16 cellular contexts compared by ENCODE assay signal in the genomic region with DNA sequence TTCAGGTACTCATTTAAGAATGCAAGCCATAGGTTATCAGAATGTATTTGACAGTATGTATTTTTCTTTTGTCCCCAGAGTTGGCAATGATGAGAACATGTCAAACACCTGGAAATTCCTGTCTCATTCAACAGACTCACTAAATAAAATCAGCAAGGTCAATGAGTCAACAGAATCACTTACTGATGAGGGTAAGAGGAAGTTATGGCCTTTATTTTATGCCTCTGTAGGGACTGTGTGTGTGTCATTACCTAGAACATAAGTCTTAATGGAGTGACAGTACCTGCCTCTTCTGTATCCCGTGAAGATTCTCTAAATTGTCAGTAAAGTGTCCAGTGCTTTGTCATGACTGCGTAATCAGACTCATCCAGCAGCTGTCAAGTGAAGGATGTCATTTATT.
DNase-seq lines count a peak whose midpoint lies in the region; ATAC-seq and TF ChIP-seq lines count a peak whose summit lies in the region.
"Had no signal": no experiment of that assay in that cellular context is flagged by ENCODE, and none has a peak within 500 bp of the region (broad histone marks: within the 10 kb centered on the region; RNA-seq: fewer than 3 reads in every experiment).

No MANE protein-coding gene starts in this region.

- intact Hi-C loops in activated CD4-positive, alpha-beta T cell treated with anti-CD3 and anti-CD28 coated beads for 36 hours (cut with DNase I, micrococcal nuclease): no loop called here
- intact Hi-C loops in CD4-positive, alpha-beta T cell (cut with DNase I, micrococcal nuclease): no loop called here
- intact Hi-C loops in activated T-helper 2 cell treated with anti-CD3 and anti-CD28 coated beads, Interferon-gamma antibody, Interleukin-2, Interleukin-4, amounts not matched to agents 10 μg/mL and 5 μg/mL and 100 μg/mL, durations not matched to agents 14 hours and 24 hours and 36 hours (cut with micrococcal nuclease): no loop called here
- intact Hi-C loops in naive thymus-derived CD4-positive, alpha-beta T cell (cut with micrococcal nuclease): no loop called here
- intact Hi-C loops in lower lobe of right lung (cut with DNase I): no loop called here
- intact Hi-C loops in upper lobe of right lung (cut with DNase I): no loop called here

- H3K27me3 ChIP-seq in CD4-positive, alpha-beta T cell (ENCODE audit: control insufficient read depth, insufficient read depth, low read length): no peaks in the 10 kb centered on the region
- H3K27me3 ChIP-seq in naive thymus-derived CD4-positive, alpha-beta T cell (ENCODE audit: control insufficient read depth in 2 of 2, insufficient read depth in 2 of 2, low read length in 2 of 2): no peaks in the 10 kb centered on the region
- H3K27me3 ChIP-seq in lower lobe of right lung (ENCODE audit: low read depth) (no peaks in the 10 kb centered on the region), upper lobe of right lung (no peaks in the 10 kb centered on the region)
- H3K27me3 ChIP-seq: BLaER1, tibial artery had no signal

- POLR2A ChIA-PET in activated CD4-positive, alpha-beta T cell treated with anti-CD3 and anti-CD28 coated beads for 36 hours (lab: Charles Lee): no interaction called here
- POLR2A ChIA-PET in activated CD4-positive, alpha-beta T cell treated with anti-CD3 and anti-CD28 coated beads, Interleukin-2, amount 10 ng/mL, durations not matched to agents 7 days and 5 days (lab: Charles Lee): no interaction called here
- POLR2A ChIA-PET in CD4-positive, alpha-beta T cell (lab: Charles Lee): no interaction called here
- POLR2A ChIA-PET in naive thymus-derived CD4-positive, alpha-beta T cell (lab: Charles Lee): no interaction called here

- no peaks in the 10 kb centered on the region for H3K9me3 ChIP-seq in CD4-positive, alpha-beta T cell (ENCODE audit: control insufficient read depth, low read length)
- no peaks in the 10 kb centered on the region for H3K9me3 ChIP-seq in naive thymus-derived CD4-positive, alpha-beta T cell (ENCODE audit: control insufficient read depth in 2 of 3, low read length in 3 of 3)
- H3K9me3 ChIP-seq in lower lobe of right lung (no peaks in the 10 kb centered on the region), upper lobe of right lung (no peaks in the 10 kb centered on the region)
- H3K9me3 ChIP-seq: BLaER1, tibial artery had no signal

- DNase-seq in activated CD4-positive, alpha-beta T cell treated with anti-CD3 and anti-CD28 coated beads for 36 hours: no peak
- no peak for DNase-seq in activated CD4-positive, alpha-beta T cell treated with anti-CD3 and anti-CD28 coated beads, Interleukin-2, amount 10 ng/mL, durations not matched to agents 7 days and 5 days
- DNase-seq in CD4-positive, alpha-beta T cell: no peak
- no peak for DNase-seq in activated T-helper 2 cell treated with anti-CD3 and anti-CD28 coated beads, Interferon-gamma antibody, Interleukin-2, Interleukin-4, amounts not matched to agents 10 μg/mL and 5 μg/mL and 100 μg/mL, durations not matched to agents 14 hours and 24 hours and 36 hours (ENCODE audit: low spot score)
- DNase-seq in naive thymus-derived CD4-positive, alpha-beta T cell: no peak
- no peak for DNase-seq in lower lobe of right lung
- no peak for DNase-seq in upper lobe of right lung
- DNase-seq: activated CD4-positive, alpha-beta T cell treated with anti-CD3 and anti-CD28 coated beads, Interleukin-2, amount 50 U/mL, for 48 hours; activated effector memory CD4-positive, alpha-beta T cell treated with Interleukin-2 at 50 U/mL for 16 hours; NCI-H2029; NCI-H524; tibial artery had no signal

- H3K4me1 ChIP-seq in naive thymus-derived CD4-positive, alpha-beta T cell (ENCODE audit: control insufficient read depth in 2 of 2, insufficient read depth in 2 of 2, low read length in 2 of 2): no peaks in the 10 kb centered on the region
- H3K4me1 ChIP-seq in lower lobe of right lung (no peaks in the 10 kb centered on the region), upper lobe of right lung (no peaks in the 10 kb centered on the region)
- H3K4me1 ChIP-seq: BLaER1, tibial artery had no signal

- H3K4me1 Mint-ChIP-seq in activated CD4-positive, alpha-beta T cell treated with anti-CD3 and anti-CD28 coated beads for 36 hours: peaks cover 71% of the 10 kb centered on the region
- peaks cover 9% of the 10 kb centered on the region for H3K4me1 Mint-ChIP-seq in activated CD4-positive, alpha-beta T cell treated with anti-CD3 and anti-CD28 coated beads, Interleukin-2, amount 10 ng/mL, durations not matched to agents 7 days and 5 days
- H3K4me1 Mint-ChIP-seq in CD4-positive, alpha-beta T cell (ENCODE audit: low read depth): peaks cover 69% of the 10 kb centered on the region
- H3K4me1 Mint-ChIP-seq in activated T-helper 2 cell treated with anti-CD3 and anti-CD28 coated beads, Interferon-gamma antibody, Interleukin-2, Interleukin-4, amounts not matched to agents 10 μg/mL and 5 μg/mL and 100 μg/mL, durations not matched to agents 14 hours and 24 hours and 36 hours (ENCODE audit: low read depth): peaks cover 31% of the 10 kb centered on the region
- peaks cover 15 to 61% (median 43%) of the 10 kb centered on the region in 7 donors for H3K4me1 Mint-ChIP-seq in naive thymus-derived CD4-positive, alpha-beta T cell

- H3K36me3 Mint-ChIP-seq in activated CD4-positive, alpha-beta T cell treated with anti-CD3 and anti-CD28 coated beads for 36 hours (ENCODE audit: low read depth): peaks cover 85% of the 10 kb centered on the region
- peaks cover 74% of the 10 kb centered on the region for H3K36me3 Mint-ChIP-seq in activated CD4-positive, alpha-beta T cell treated with anti-CD3 and anti-CD28 coated beads, Interleukin-2, amount 10 ng/mL, durations not matched to agents 7 days and 5 days (ENCODE audit: low read depth)
- H3K36me3 Mint-ChIP-seq in CD4-positive, alpha-beta T cell (ENCODE audit: low read depth): peaks cover 100% of the 10 kb centered on the region
- peaks cover 86% of the 10 kb centered on the region for H3K36me3 Mint-ChIP-seq in activated T-helper 2 cell treated with anti-CD3 and anti-CD28 coated beads, Interferon-gamma antibody, Interleukin-2, Interleukin-4, amounts not matched to agents 10 μg/mL and 5 μg/mL and 100 μg/mL, durations not matched to agents 14 hours and 24 hours and 36 hours (ENCODE audit: low read depth)
- H3K36me3 Mint-ChIP-seq in naive thymus-derived CD4-positive, alpha-beta T cell: peaks cover 18 to 71% (median 40%) of the 10 kb centered on the region in 5 donors

- H3K27ac ChIP-seq in CD4-positive, alpha-beta T cell (ENCODE audit: low read depth, low read length): peak overlapping the region; percentile 9
- no peak overlapping the region for H3K27ac ChIP-seq in naive thymus-derived CD4-positive, alpha-beta T cell (ENCODE audit: low read depth, low read length)
- H3K27ac ChIP-seq in lower lobe of right lung: no peak overlapping the region
- H3K27ac ChIP-seq in upper lobe of right lung: no peak overlapping the region
- H3K27ac ChIP-seq: BLaER1, coronary artery, epithelial cell of prostate, tibial artery had no signal

- no peak for TF ChIP-seq CTCF in CD4-positive, alpha-beta T cell (IDR thresholded peaks at IDR 0.05)
- TF ChIP-seq CTCF in lower lobe of right lung (IDR thresholded peaks at IDR 0.05) (no peak), upper lobe of right lung (IDR thresholded peaks at IDR 0.05) (no peak)

- CTCF ChIA-PET in activated CD4-positive, alpha-beta T cell treated with anti-CD3 and anti-CD28 coated beads for 36 hours (lab: Charles Lee): interaction anchor here (0.9 kb wide), 1 partner anchor 31 kb away, joined by 3 read pairs; no protein-coding TSS in a partner anchor
- CTCF ChIA-PET in activated CD4-positive, alpha-beta T cell treated with anti-CD3 and anti-CD28 coated beads, Interleukin-2, amount 10 ng/mL, durations not matched to agents 7 days and 5 days (lab: Charles Lee): no interaction called here
- CTCF ChIA-PET in CD4-positive, alpha-beta T cell (lab: Charles Lee): no interaction called here
- CTCF ChIA-PET in naive thymus-derived CD4-positive, alpha-beta T cell (lab: Charles Lee): no interaction called here

- no peak overlapping the region for H3K4me3 Mint-ChIP-seq in activated CD4-positive, alpha-beta T cell treated with anti-CD3 and anti-CD28 coated beads for 36 hours
- no peak overlapping the region for H3K4me3 Mint-ChIP-seq in activated CD4-positive, alpha-beta T cell treated with anti-CD3 and anti-CD28 coated beads, Interleukin-2, amount 10 ng/mL, durations not matched to agents 7 days and 5 days
- no peak overlapping the region for H3K4me3 Mint-ChIP-seq in CD4-positive, alpha-beta T cell
- H3K4me3 Mint-ChIP-seq in activated T-helper 2 cell treated with anti-CD3 and anti-CD28 coated beads, Interferon-gamma antibody, Interleukin-2, Interleukin-4, amounts not matched to agents 10 μg/mL and 5 μg/mL and 100 μg/mL, durations not matched to agents 14 hours and 24 hours and 36 hours (ENCODE audit: low read depth): no peak overlapping the region
- H3K4me3 Mint-ChIP-seq in naive thymus-derived CD4-positive, alpha-beta T cell: no peak overlapping the region

- no peaks in the 10 kb centered on the region for H3K27me3 Mint-ChIP-seq in activated CD4-positive, alpha-beta T cell treated with anti-CD3 and anti-CD28 coated beads for 36 hours
- H3K27me3 Mint-ChIP-seq in activated CD4-positive, alpha-beta T cell treated with anti-CD3 and anti-CD28 coated beads, Interleukin-2, amount 10 ng/mL, durations not matched to agents 7 days and 5 days: no peaks in the 10 kb centered on the region
- H3K27me3 Mint-ChIP-seq in CD4-positive, alpha-beta T cell: no peaks in the 10 kb centered on the region
- no peaks in the 10 kb centered on the region for H3K27me3 Mint-ChIP-seq in activated T-helper 2 cell treated with anti-CD3 and anti-CD28 coated beads, Interferon-gamma antibody, Interleukin-2, Interleukin-4, amounts not matched to agents 10 μg/mL and 5 μg/mL and 100 μg/mL, durations not matched to agents 14 hours and 24 hours and 36 hours (ENCODE audit: low read depth)
- no peaks in the 10 kb centered on the region for H3K27me3 Mint-ChIP-seq in naive thymus-derived CD4-positive, alpha-beta T cell

- ATAC-seq in activated CD4-positive, alpha-beta T cell treated with anti-CD3 and anti-CD28 coated beads for 36 hours: peak; percentile 33
- ATAC-seq in CD4-positive, alpha-beta T cell (ENCODE audit: poor library complexity): no peak
- ATAC-seq in naive thymus-derived CD4-positive, alpha-beta T cell: no peak
- ATAC-seq in lower lobe of right lung: no peak
- ATAC-seq in upper lobe of right lung: no peak
- no peak for ATAC-seq in GM21786 (IDR thresholded peaks at IDR 0.05; ENCODE audit: unreplicated experiment)

- peaks cover 51 to 80% (median 62%) of the 10 kb centered on the region in 3 experiments for H3K36me3 ChIP-seq in naive thymus-derived CD4-positive, alpha-beta T cell (ENCODE audit: control insufficient read depth in 2 of 3, insufficient read depth in 3 of 3, low read length in 3 of 3)
- H3K36me3 ChIP-seq in lower lobe of right lung: peaks cover 100% of the 10 kb centered on the region
- H3K36me3 ChIP-seq in upper lobe of right lung: peaks cover 100% of the 10 kb centered on the region

- peak overlapping the region; percentile 76 for H3K27ac Mint-ChIP-seq in activated CD4-positive, alpha-beta T cell treated with anti-CD3 and anti-CD28 coated beads for 36 hours
- no peak overlapping the region for H3K27ac Mint-ChIP-seq in activated CD4-positive, alpha-beta T cell treated with anti-CD3 and anti-CD28 coated beads, Interleukin-2, amount 10 ng/mL, durations not matched to agents 7 days and 5 days
- H3K27ac Mint-ChIP-seq in CD4-positive, alpha-beta T cell: peak overlapping the region; percentile 76
- peak overlapping the region; percentile 31 for H3K27ac Mint-ChIP-seq in activated T-helper 2 cell treated with anti-CD3 and anti-CD28 coated beads, Interferon-gamma antibody, Interleukin-2, Interleukin-4, amounts not matched to agents 10 μg/mL and 5 μg/mL and 100 μg/mL, durations not matched to agents 14 hours and 24 hours and 36 hours
- H3K27ac Mint-ChIP-seq in naive thymus-derived CD4-positive, alpha-beta T cell: peak overlapping the region in 8 of 9 donors; percentile 51 to 93 (median 75)

- H3K4me3 ChIP-seq in naive thymus-derived CD4-positive, alpha-beta T cell (ENCODE audit: low read length): no peak overlapping the region
- H3K4me3 ChIP-seq in lower lobe of right lung (no peak overlapping the region), upper lobe of right lung (no peak overlapping the region)
- H3K4me3 ChIP-seq: BLaER1, coronary artery, tibial artery had no signal

- no peaks in the 10 kb centered on the region for H3K9me3 Mint-ChIP-seq in activated CD4-positive, alpha-beta T cell treated with anti-CD3 and anti-CD28 coated beads for 36 hours (ENCODE audit: low read depth)
- no peaks in the 10 kb centered on the region for H3K9me3 Mint-ChIP-seq in activated CD4-positive, alpha-beta T cell treated with anti-CD3 and anti-CD28 coated beads, Interleukin-2, amount 10 ng/mL, durations not matched to agents 7 days and 5 days
- no peaks in the 10 kb centered on the region for H3K9me3 Mint-ChIP-seq in CD4-positive, alpha-beta T cell
- no peaks in the 10 kb centered on the region for H3K9me3 Mint-ChIP-seq in activated T-helper 2 cell treated with anti-CD3 and anti-CD28 coated beads, Interferon-gamma antibody, Interleukin-2, Interleukin-4, amounts not matched to agents 10 μg/mL and 5 μg/mL and 100 μg/mL, durations not matched to agents 14 hours and 24 hours and 36 hours
- H3K9me3 Mint-ChIP-seq in naive thymus-derived CD4-positive, alpha-beta T cell: peaks cover 0 to 2% (median 0%) of the 10 kb centered on the region in 11 donors
